ENCODE assay signal across 13 cellular contexts in genomic region chr16:11561440-11561797, GRCh38. TPM values are rescaled to one million over a fixed set of nuclear protein-coding genes. Genes with fewer than 3 reads are reported as not detected.
DNase-seq lines count a peak whose midpoint lies in the region; ATAC-seq and TF ChIP-seq lines count a peak whose summit lies in the region.
"Had no signal": no experiment of that assay in that cellular context is flagged by ENCODE, and none has a peak within 500 bp of the region (broad histone marks: within the 10 kb centered on the region; RNA-seq: fewer than 3 reads in every experiment).

No MANE protein-coding gene starts in this region.

- H3K27ac Mint-ChIP-seq in naive B cell (peak overlapping the region in 5 of 6 donors; percentile 5 to 88 (median 57)), progenitor cell of endocrine pancreas (no peak overlapping the region)

- H3K4me3 ChIP-seq in right atrium auricular region (no peak overlapping the region), colonic mucosa (no peak overlapping the region), uterus (peak overlapping the region in 1 of 2 donors; percentile 5)

- H3K36me3 Mint-ChIP-seq in naive B cell: peaks cover 12 to 20% of the 10 kb centered on the region in 2 donors
- H3K36me3 Mint-ChIP-seq in progenitor cell of endocrine pancreas (ENCODE audit: insufficient read depth): peaks cover 8% of the 10 kb centered on the region

- H3K4me3 Mint-ChIP-seq in naive B cell (peak overlapping the region in 1 of 8 donors; percentile 6), progenitor cell of endocrine pancreas (ENCODE audit: low read depth) (no peak overlapping the region)

- H3K4me1 ChIP-seq in right atrium auricular region: peaks cover 0 to 36% of the 10 kb centered on the region in 2 donors
- no peaks in the 10 kb centered on the region for H3K4me1 ChIP-seq in colonic mucosa
- H3K4me1 ChIP-seq in uterus: peaks cover 0 to 16% of the 10 kb centered on the region in 2 donors

- no peak for DNase-seq in right atrium auricular region (ENCODE audit: low spot score)
- no peak for DNase-seq in cardiac septum (ENCODE audit: low spot score)
- no peak for DNase-seq in colonic mucosa
- DNase-seq in naive B cell: no peak
- DNase-seq in uterus: no peak
- DNase-seq in progenitor cell of endocrine pancreas (ENCODE audit: low spot score, unreplicated experiment): no peak
- DNase-seq in retina: no peak
- DNase-seq: caudate nucleus, NCI-H446, WERI-Rb-1 had no signal

- no peaks in the 10 kb centered on the region for H3K27me3 Mint-ChIP-seq in naive B cell
- H3K27me3 Mint-ChIP-seq in progenitor cell of endocrine pancreas: no peaks in the 10 kb centered on the region

- peak overlapping the region; percentile 48 to 61 for H3K27ac ChIP-seq in right atrium auricular region
- peak overlapping the region; percentile 53 for H3K27ac ChIP-seq in colonic mucosa
- peak overlapping the region; percentile 81 to 92 for H3K27ac ChIP-seq in uterus
- H3K27ac ChIP-seq: C4-2B had no signal

- intact Hi-C loops in cardiac septum (cut with DNase I): no loop called here
- intact Hi-C loops in colonic mucosa (cut with DNase I): no loop called here
- intact Hi-C loops in uterus (cut with DNase I; ENCODE audit: low total_unique reads): no loop called here

- TF ChIP-seq CTCF in right atrium auricular region (IDR thresholded peaks at IDR 0.05): no peak
- no peak for TF ChIP-seq CTCF in colonic mucosa (IDR thresholded peaks at IDR 0.05)
- TF ChIP-seq CTCF in uterus (IDR thresholded peaks at IDR 0.05): no peak
- no peak for TF ChIP-seq CTCF in progenitor cell of endocrine pancreas (IDR thresholded peaks at IDR 0.05; ENCODE audit: unreplicated experiment)

- H3K4me1 Mint-ChIP-seq in naive B cell (peaks cover 29 to 67% (median 40%) of the 10 kb centered on the region in 3 donors), progenitor cell of endocrine pancreas (ENCODE audit: low read depth) (peaks cover 10% of the 10 kb centered on the region)

- H3K9me3 ChIP-seq in right atrium auricular region (peaks cover 0 to under 1% of the 10 kb centered on the region in 2 donors), colonic mucosa (no peaks in the 10 kb centered on the region), uterus (no peaks in the 10 kb centered on the region)

- peaks cover 0 to 8% (median 2%) of the 10 kb centered on the region in 7 donors for H3K9me3 Mint-ChIP-seq in naive B cell
- peaks cover 5% of the 10 kb centered on the region for H3K9me3 Mint-ChIP-seq in progenitor cell of endocrine pancreas (ENCODE audit: low read depth)

- H3K36me3 ChIP-seq in right atrium auricular region (peaks cover under 1% of the 10 kb centered on the region), colonic mucosa (peaks cover 2% of the 10 kb centered on the region), uterus (no peaks in the 10 kb centered on the region)

- no peak for ATAC-seq in naive B cell (ENCODE audit: low read depth in 2 of 2)
- ATAC-seq in HG03469 (IDR thresholded peaks at IDR 0.05; ENCODE audit: unreplicated experiment): no peak
- ATAC-seq: HCT116 had no signal

- H3K27me3 ChIP-seq in right atrium auricular region (no peaks in the 10 kb centered on the region), colonic mucosa (no peaks in the 10 kb centered on the region), uterus (no peaks in the 10 kb centered on the region)

- no peak for TF ChIP-seq POLR2A in uterus (IDR thresholded peaks at IDR 0.05)

- H3K9ac ChIP-seq in colonic mucosa (ENCODE audit: low read depth in 2 of 2, low read length in 2 of 2): peak overlapping the region in 1 of 2 donors; percentile 51

RNA-seq across cellular contexts. Expression of gene LITAF, which starts 25.3 kb away (rescaled TPM):
- total RNA-seq in right atrium auricular region (10 to 100 TPM; 48.1 to 50.7 TPM), cardiac septum (40.5 TPM), colonic mucosa (100 to 1,000 TPM; 144 to 211 TPM), uterus (100 to 1,000 TPM in 1 of 4 donors, 10 to 100 TPM in 3; 46.9 to 163 (median 73.2) TPM), progenitor cell of endocrine pancreas (47.6 and 48.6 TPM in 2 replicates)
- polyA plus RNA-seq in naive B cell (ENCODE audit: low read depth in 6 of 6): 100 to 1,000 TPM; 275 to 379 (median 304) TPM
